ENCODE assay signal across 1 cellular context in the genomic region with DNA sequence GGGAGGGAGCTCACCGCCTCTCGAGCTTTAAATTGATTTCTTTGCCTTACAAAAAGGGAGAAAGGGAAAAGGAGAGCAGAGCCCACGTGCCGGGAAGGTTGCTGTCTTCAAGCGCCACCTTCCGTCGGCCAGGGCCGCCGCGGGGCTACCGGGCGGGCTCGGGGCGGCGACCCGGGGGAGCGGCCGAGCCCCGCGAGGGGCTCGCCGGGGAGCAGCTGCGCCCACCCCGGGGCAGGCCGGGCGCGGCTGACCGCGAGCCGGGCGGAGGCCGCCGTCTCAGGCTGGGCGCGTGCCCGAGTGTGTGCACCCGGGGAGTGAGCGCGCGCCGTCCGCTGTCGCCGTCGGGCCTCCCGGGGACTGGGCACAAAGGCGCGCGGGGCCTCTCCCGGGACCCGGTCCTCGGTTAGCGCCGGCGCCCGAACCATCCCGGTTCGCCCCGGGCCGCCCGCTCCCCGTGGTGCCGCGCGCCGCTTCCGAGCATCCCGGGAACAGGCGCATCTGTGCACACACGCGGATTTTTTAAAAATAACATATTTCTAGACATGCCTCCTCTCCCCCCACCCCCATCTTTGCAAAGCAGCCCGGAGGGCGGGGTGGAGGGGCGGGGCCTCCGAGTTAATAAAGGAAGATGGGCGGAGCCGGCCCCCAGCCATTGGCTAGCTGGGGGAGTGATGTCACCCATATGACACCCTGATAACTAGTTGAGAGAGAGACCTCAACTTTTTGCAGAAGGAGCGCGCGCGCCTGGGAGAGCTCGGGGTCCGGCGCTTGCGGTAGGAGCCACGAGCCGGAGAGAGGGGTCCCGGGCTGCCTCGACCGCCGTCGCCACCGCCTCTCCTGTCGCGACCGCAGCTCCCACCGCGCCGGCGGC.
TF ChIP-seq lines count a peak whose summit lies in the region.

A gene (plus strand): TSS at position 726 of the 871 bp plus-strand sequence. CDS start 338 bp downstream, outside the sequence.

TF ChIP-seq in HEK293, 187 proteins besides CTCF, POLR2A, EP300 and RAD21 (continued from another document):
- no peak for TF ChIP-seq ZNF433 (tag by site-specific recombination; IDR thresholded peaks at IDR 0.05; ENCODE audit: low read depth)
- TF ChIP-seq, protein P1, sequence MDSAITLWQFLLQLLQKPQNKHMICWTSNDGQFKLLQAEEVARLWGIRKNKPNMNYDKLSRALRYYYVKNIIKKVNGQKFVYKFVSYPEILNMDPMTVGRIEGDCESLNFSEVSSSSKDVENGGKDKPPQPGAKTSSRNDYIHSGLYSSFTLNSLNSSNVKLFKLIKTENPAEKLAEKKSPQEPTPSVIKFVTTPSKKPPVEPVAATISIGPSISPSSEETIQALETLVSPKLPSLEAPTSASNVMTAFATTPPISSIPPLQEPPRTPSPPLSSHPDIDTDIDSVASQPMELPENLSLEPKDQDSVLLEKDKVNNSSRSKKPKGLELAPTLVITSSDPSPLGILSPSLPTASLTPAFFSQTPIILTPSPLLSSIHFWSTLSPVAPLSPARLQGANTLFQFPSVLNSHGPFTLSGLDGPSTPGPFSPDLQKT (IDR thresholded peaks at IDR 0.05; ENCODE audit: borderline replicate concordance, low read depth, low read length): no peak
- no peak for TF ChIP-seq ZNF571 (tag by site-specific recombination; IDR thresholded peaks at IDR 0.05)
- TF ChIP-seq, protein P2, sequence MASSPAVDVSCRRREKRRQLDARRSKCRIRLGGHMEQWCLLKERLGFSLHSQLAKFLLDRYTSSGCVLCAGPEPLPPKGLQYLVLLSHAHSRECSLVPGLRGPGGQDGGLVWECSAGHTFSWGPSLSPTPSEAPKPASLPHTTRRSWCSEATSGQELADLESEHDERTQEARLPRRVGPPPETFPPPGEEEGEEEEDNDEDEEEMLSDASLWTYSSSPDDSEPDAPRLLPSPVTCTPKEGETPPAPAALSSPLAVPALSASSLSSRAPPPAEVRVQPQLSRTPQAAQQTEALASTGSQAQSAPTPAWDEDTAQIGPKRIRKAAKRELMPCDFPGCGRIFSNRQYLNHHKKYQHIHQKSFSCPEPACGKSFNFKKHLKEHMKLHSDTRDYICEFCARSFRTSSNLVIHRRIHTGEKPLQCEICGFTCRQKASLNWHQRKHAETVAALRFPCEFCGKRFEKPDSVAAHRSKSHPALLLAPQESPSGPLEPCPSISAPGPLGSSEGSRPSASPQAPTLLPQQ (tag by site-specific recombination; IDR thresholded peaks at IDR 0.05): no peak
- TF ChIP-seq ZNF837 (tag by site-specific recombination; IDR thresholded peaks at IDR 0.05): no peak
- no peak for TF ChIP-seq ZBTB48 (tag by site-specific recombination; IDR thresholded peaks at IDR 0.05)
- no peak for TF ChIP-seq ZBTB20 (tag by site-specific recombination; IDR thresholded peaks at IDR 0.05)
- TF ChIP-seq, protein P3, sequence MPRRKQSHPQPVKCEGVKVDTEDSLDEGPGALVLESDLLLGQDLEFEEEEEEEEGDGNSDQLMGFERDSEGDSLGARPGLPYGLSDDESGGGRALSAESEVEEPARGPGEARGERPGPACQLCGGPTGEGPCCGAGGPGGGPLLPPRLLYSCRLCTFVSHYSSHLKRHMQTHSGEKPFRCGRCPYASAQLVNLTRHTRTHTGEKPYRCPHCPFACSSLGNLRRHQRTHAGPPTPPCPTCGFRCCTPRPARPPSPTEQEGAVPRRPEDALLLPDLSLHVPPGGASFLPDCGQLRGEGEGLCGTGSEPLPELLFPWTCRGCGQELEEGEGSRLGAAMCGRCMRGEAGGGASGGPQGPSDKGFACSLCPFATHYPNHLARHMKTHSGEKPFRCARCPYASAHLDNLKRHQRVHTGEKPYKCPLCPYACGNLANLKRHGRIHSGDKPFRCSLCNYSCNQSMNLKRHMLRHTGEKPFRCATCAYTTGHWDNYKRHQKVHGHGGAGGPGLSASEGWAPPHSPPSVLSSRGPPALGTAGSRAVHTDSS (tag by site-specific recombination; IDR thresholded peaks at IDR 0.05): no peak
